Comparison of ENCODE assay signal across 11 cellular contexts in the genomic region with DNA sequence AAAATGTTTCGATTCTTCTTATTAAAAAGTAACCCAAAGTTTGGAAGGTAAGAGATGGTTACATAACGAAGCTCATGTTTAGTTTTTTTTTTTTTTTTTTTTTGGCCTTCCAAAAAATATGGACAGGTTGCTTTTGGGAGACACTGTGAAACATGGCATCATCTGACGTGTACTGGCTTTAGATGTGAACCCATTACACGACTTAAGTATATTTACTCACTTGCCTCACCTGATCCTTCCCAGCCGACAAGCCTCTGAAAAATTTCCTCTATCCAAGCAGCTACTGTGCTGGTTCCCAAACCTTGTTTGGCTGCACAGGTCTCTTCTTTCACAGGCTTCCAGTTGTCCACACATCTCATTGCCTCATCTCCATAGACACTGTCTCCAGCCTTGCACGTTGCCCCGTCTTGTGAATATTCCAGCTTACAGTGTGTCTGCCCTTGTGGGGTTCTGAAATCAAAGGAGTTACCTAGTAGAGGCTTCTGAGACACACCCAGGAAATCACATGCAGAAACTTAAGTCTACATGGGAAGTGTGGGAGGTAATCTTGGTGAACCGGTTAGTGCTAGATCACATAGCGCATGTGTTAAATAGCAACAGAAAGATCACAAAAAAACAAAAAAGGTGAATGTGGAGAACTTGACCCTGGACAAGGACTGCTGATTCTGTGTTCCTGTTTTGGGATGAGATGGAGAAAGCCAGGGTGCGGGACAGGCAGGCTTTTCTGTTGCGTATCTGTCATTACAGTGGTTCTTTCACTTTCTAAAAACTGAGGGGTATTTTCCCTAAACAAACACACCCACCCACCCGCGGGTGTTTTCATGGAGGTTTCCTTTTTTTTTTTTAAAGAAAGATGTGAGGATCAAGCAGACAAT.
DNase-seq lines count a peak whose midpoint lies in the region; ATAC-seq lines count a peak whose summit lies in the region.
"Had no signal": no experiment of that assay in that cellular context is flagged by ENCODE, and none has a peak within 500 bp of the region (broad histone marks: within the 10 kb centered on the region; RNA-seq: fewer than 3 reads in every experiment).

No MANE protein-coding gene starts in this region.

- POLR2A ChIA-PET in activated CD4-positive, alpha-beta T cell treated with anti-CD3 and anti-CD28 coated beads, Interleukin-2, amount 10 ng/mL, durations not matched to agents 7 days and 5 days (lab: Charles Lee): no interaction called here

- H3K9me3 Mint-ChIP-seq in activated CD4-positive, alpha-beta T cell treated with anti-CD3 and anti-CD28 coated beads, Interleukin-2, amount 10 ng/mL, durations not matched to agents 7 days and 5 days: peaks cover 13% of the 10 kb centered on the region
- H3K9me3 Mint-ChIP-seq in stimulated activated memory B cell treated with anti-CD40 and anti-IgM and Interleukin-4, amounts not matched to agents 10 μg/mL and 1 μg/mL and 100 μg/mL, for 72 hours: no peaks in the 10 kb centered on the region

- DNase-seq in activated CD4-positive, alpha-beta T cell treated with anti-CD3 and anti-CD28 coated beads, Interleukin-2, amount 10 ng/mL, durations not matched to agents 7 days and 5 days: peak; percentile 48
- DNase-seq in activated CD4-positive, alpha-beta T cell treated with anti-CD3 and anti-CD28 coated beads for 48 hours: no peak
- DNase-seq in T-helper 17 cell (no peak), epithelial cell of prostate (ENCODE audit: low read depth, low spot score) (no peak), hippocampal formation (lab: John Stamatoyannopoulos, UW) (no peak), kidney glomerular epithelial cell (lab: John Stamatoyannopoulos, UW) (no peak)
- DNase-seq: foreskin fibroblast, NCI-H2107 had no signal

- no peaks in the 10 kb centered on the region for H3K9me3 ChIP-seq in T-helper 17 cell (ENCODE audit: control insufficient read depth, low read length, poor library complexity, severe bottlenecking)
- H3K9me3 ChIP-seq: thoracic aorta had no signal

- CTCF ChIA-PET in activated CD4-positive, alpha-beta T cell treated with anti-CD3 and anti-CD28 coated beads, Interleukin-2, amount 10 ng/mL, durations not matched to agents 7 days and 5 days (lab: Charles Lee): interaction anchor here (1.5 kb wide), 1 partner anchor 16 kb away, joined by 4 read pairs; no protein-coding TSS in a partner anchor

- H3K4me1 Mint-ChIP-seq in activated CD4-positive, alpha-beta T cell treated with anti-CD3 and anti-CD28 coated beads, Interleukin-2, amount 10 ng/mL, durations not matched to agents 7 days and 5 days: peaks cover 64% of the 10 kb centered on the region
- peaks cover 55% of the 10 kb centered on the region for H3K4me1 Mint-ChIP-seq in T-helper 17 cell
- H3K4me1 Mint-ChIP-seq in stimulated activated memory B cell treated with anti-CD40 and anti-IgM and Interleukin-4, amounts not matched to agents 10 μg/mL and 1 μg/mL and 100 μg/mL, for 72 hours: peaks cover 41% of the 10 kb centered on the region

- ATAC-seq in T-helper 17 cell: peak; percentile 80
- no peak for ATAC-seq in stimulated activated memory B cell treated with anti-CD40 and anti-IgM and Interleukin-4, amounts not matched to agents 10 μg/mL and 1 μg/mL and 100 μg/mL, for 72 hours
- ATAC-seq in HG03039 (IDR thresholded peaks at IDR 0.05; ENCODE audit: unreplicated experiment): no peak

- H3K27me3 Mint-ChIP-seq in activated CD4-positive, alpha-beta T cell treated with anti-CD3 and anti-CD28 coated beads, Interleukin-2, amount 10 ng/mL, durations not matched to agents 7 days and 5 days: no peaks in the 10 kb centered on the region
- no peaks in the 10 kb centered on the region for H3K27me3 Mint-ChIP-seq in T-helper 17 cell
- H3K27me3 Mint-ChIP-seq in stimulated activated memory B cell treated with anti-CD40 and anti-IgM and Interleukin-4, amounts not matched to agents 10 μg/mL and 1 μg/mL and 100 μg/mL, for 72 hours: no peaks in the 10 kb centered on the region

- peaks cover 34% of the 10 kb centered on the region for H3K36me3 Mint-ChIP-seq in activated CD4-positive, alpha-beta T cell treated with anti-CD3 and anti-CD28 coated beads, Interleukin-2, amount 10 ng/mL, durations not matched to agents 7 days and 5 days (ENCODE audit: low read depth)
- H3K36me3 Mint-ChIP-seq in T-helper 17 cell (ENCODE audit: low read depth): peaks cover 4% of the 10 kb centered on the region
- H3K36me3 Mint-ChIP-seq in stimulated activated memory B cell treated with anti-CD40 and anti-IgM and Interleukin-4, amounts not matched to agents 10 μg/mL and 1 μg/mL and 100 μg/mL, for 72 hours: no peaks in the 10 kb centered on the region

- H3K27ac ChIP-seq in epithelial cell of prostate: peak overlapping the region; percentile 15
- H3K27ac ChIP-seq: thoracic aorta had no signal

- H3K4me3 Mint-ChIP-seq in activated CD4-positive, alpha-beta T cell treated with anti-CD3 and anti-CD28 coated beads, Interleukin-2, amount 10 ng/mL, durations not matched to agents 7 days and 5 days: peak overlapping the region; percentile 71
- H3K4me3 Mint-ChIP-seq in T-helper 17 cell: peak overlapping the region; percentile 80
- H3K4me3 Mint-ChIP-seq in stimulated activated memory B cell treated with anti-CD40 and anti-IgM and Interleukin-4, amounts not matched to agents 10 μg/mL and 1 μg/mL and 100 μg/mL, for 72 hours: peak overlapping the region; percentile 52

- peak overlapping the region; percentile 94 for H3K27ac Mint-ChIP-seq in activated CD4-positive, alpha-beta T cell treated with anti-CD3 and anti-CD28 coated beads, Interleukin-2, amount 10 ng/mL, durations not matched to agents 7 days and 5 days
- H3K27ac Mint-ChIP-seq in T-helper 17 cell: peak overlapping the region; percentile 85
- no peak overlapping the region for H3K27ac Mint-ChIP-seq in stimulated activated memory B cell treated with anti-CD40 and anti-IgM and Interleukin-4, amounts not matched to agents 10 μg/mL and 1 μg/mL and 100 μg/mL, for 72 hours
